Comparison of ENCODE assay signal across 23 cellular contexts in the genomic region with DNA sequence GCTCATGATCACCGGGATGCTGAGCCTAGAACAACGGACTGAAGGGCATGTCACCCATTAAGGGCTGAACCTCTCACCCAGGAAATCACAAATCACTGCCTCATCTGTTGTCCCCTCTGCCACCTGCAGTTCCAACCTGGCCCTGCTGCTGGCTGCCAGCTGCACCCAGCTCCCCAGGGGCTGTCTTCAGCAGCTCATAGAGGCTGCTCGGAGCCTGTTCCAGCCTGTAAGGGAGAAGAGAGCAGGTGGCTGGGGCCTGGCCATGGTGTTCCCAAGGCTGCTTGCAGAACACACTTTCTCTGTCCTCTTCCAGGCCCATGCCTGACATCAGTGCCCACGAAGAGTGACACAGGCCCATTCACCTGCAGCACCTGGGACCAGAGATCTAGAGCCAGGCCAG. TPM values are rescaled to one million over a fixed set of nuclear protein-coding genes. Genes with fewer than 3 reads are reported as not detected.
DNase-seq lines count a peak whose midpoint lies in the region; ATAC-seq and TF ChIP-seq lines count a peak whose summit lies in the region.
"Had no signal": no experiment of that assay in that cellular context is flagged by ENCODE, and none has a peak within 500 bp of the region (broad histone marks: within the 10 kb centered on the region; RNA-seq: fewer than 3 reads in every experiment).

No MANE protein-coding gene starts in this region.

- no peaks in the 10 kb centered on the region for H3K36me3 Mint-ChIP-seq in endodermal cell (ENCODE audit: low read depth)
- H3K36me3 Mint-ChIP-seq: CD4-positive, CD25-positive, alpha-beta regulatory T cell; memory B cell had no signal

- WGBS in endodermal cell (ENCODE audit: insufficient coverage in 1 of 2, insufficient read length in 1 of 2), 2 experiments, result 80 to 94% methylated on average over 3 to 4 of the region's 4 CpGs

- peak; percentile 86 for DNase-seq in D341Med (ENCODE audit: low spot score)
- DNase-seq in NCI-H1105 (lab: John Stamatoyannopoulos, UW), result peak; percentile 43
- DNase-seq in NCI-H510A treated with DMSO at 0.1 percent for 48 hours (lab: John Stamatoyannopoulos, UW), result peak; percentile 51
- no peak for DNase-seq in endodermal cell
- DNase-seq in OCI-M1 (lab: John Stamatoyannopoulos, UW), result no peak
- no peak for DNase-seq in HEK293T (ENCODE audit: extremely low spot score)
- no peak for DNase-seq in H4 (ENCODE audit: low spot score)
- DNase-seq: activated naive CD4-positive, alpha-beta T cell treated with anti-CD3 and anti-CD28 coated beads for 36 hours; activated T-cell treated with anti-CD3 and anti-CD28 coated beads, Interleukin-2, amount 50 U/mL, for 72 hours; anterior cingulate cortex; head of caudate nucleus; NCI-H526 treated with DMSO at 0.1 percent for 48 hours; PC-3; SIG-M5; stimulated activated CD4-positive, alpha-beta T cell treated with anti-CD3 and anti-CD28 coated beads, Interleukin-2, amount 100 ng/mL, for 48 hours; stimulated activated naive CD4-positive, alpha-beta T cell treated with Interleukin-2 at 50 U/mL for 16 hours; T-helper 1 cell had no signal

- H3K27me3 Mint-ChIP-seq in endodermal cell (ENCODE audit: insufficient read depth), result peaks cover 2% of the 10 kb centered on the region
- H3K27me3 Mint-ChIP-seq: dendritic cell treated with granulocyte-macrophage colony-stimulating factor and Interleukin-4, amounts not matched to agents 40 ng/mL and 50 ng/mL, for 4 days had no signal

- CTCF ChIA-PET in HEK293T (lab: Yijun Ruan, JAX), result no interaction called here

- POLR2A ChIA-PET in HEK293T (lab: Yijun Ruan, JAX), result no interaction called here

- H3K27me3 ChIP-seq in endodermal cell (ENCODE audit: control insufficient read depth, insufficient read depth, low read length, poor library complexity, severe bottlenecking), result no peaks in the 10 kb centered on the region

- no peaks in the 10 kb centered on the region for H3K36me3 ChIP-seq in endodermal cell (ENCODE audit: control insufficient read depth, insufficient read depth, low read length)

- no peaks in the 10 kb centered on the region for H3K9me3 Mint-ChIP-seq in endodermal cell
- H3K9me3 Mint-ChIP-seq: activated naive CD4-positive, alpha-beta T cell treated with anti-CD3 and anti-CD28 coated beads for 36 hours; activated T-cell treated with anti-CD3 and anti-CD28 coated beads, Interleukin-2, amount 50 U/mL, for 72 hours; dendritic cell treated with granulocyte-macrophage colony-stimulating factor and Interleukin-4, amounts not matched to agents 40 ng/mL and 50 ng/mL, for 4 days; GM23338; memory B cell had no signal

- no peaks in the 10 kb centered on the region for H3K4me1 Mint-ChIP-seq in endodermal cell

- ATAC-seq in HG03378 (IDR thresholded peaks at IDR 0.05; ENCODE audit: unreplicated experiment), result no peak
- ATAC-seq: activated T-cell treated with anti-CD3 and anti-CD28 coated beads, Interleukin-2, amount 50 U/mL, for 72 hours; GM23338; PC-3 had no signal

- no peak overlapping the region for H3K4me3 ChIP-seq in endodermal cell (ENCODE audit: low read length)
- H3K4me3 ChIP-seq: GM23338, smooth muscle cell had no signal

- H3K4me1 ChIP-seq in endodermal cell (ENCODE audit: control insufficient read depth, insufficient read depth, low read length), result no peaks in the 10 kb centered on the region

- H3K4me3 Mint-ChIP-seq in endodermal cell, result no peak overlapping the region
- H3K4me3 Mint-ChIP-seq: activated naive CD4-positive, alpha-beta T cell treated with anti-CD3 and anti-CD28 coated beads for 36 hours; activated T-cell treated with anti-CD3 and anti-CD28 coated beads, Interleukin-2, amount 50 U/mL, for 72 hours; CD4-positive, CD25-positive, alpha-beta regulatory T cell; dendritic cell treated with granulocyte-macrophage colony-stimulating factor and Interleukin-4, amounts not matched to agents 40 ng/mL and 50 ng/mL, for 4 days; GM23338; memory B cell had no signal

- no peak overlapping the region for H3K9ac ChIP-seq in endodermal cell (ENCODE audit: extremely low read depth, low read length, poor library complexity, severe bottlenecking)

- peak overlapping the region; percentile 71 for H3K27ac ChIP-seq in endodermal cell (ENCODE audit: low read depth, low read length)

- no peaks in the 10 kb centered on the region for H3K9me3 ChIP-seq in endodermal cell (ENCODE audit: control insufficient read depth, low read length)

- TF ChIP-seq CTCF in endodermal cell (conservative IDR thresholded peaks at IDR 0.05), result no peak

- no peak overlapping the region for H3K27ac Mint-ChIP-seq in endodermal cell
- H3K27ac Mint-ChIP-seq: activated naive CD4-positive, alpha-beta T cell treated with anti-CD3 and anti-CD28 coated beads for 36 hours; activated T-cell treated with anti-CD3 and anti-CD28 coated beads, Interleukin-2, amount 50 U/mL, for 72 hours; CD4-positive, CD25-positive, alpha-beta regulatory T cell; dendritic cell treated with granulocyte-macrophage colony-stimulating factor and Interleukin-4, amounts not matched to agents 40 ng/mL and 50 ng/mL, for 4 days; GM23338; memory B cell had no signal

TF ChIP-seq in HEK293T, 16 proteins besides CTCF, POLR2A, EP300 and RAD21:
- no peak for TF ChIP-seq BHLHE40 (IDR thresholded peaks at IDR 0.05; ENCODE audit: borderline replicate concordance)
- no peak for TF ChIP-seq SP1 (IDR thresholded peaks at IDR 0.05)
- no peak for TF ChIP-seq L3MBTL2 (conservative IDR thresholded peaks at IDR 0.05)
- no peak for TF ChIP-seq FOXM1 (IDR thresholded peaks at IDR 0.05; ENCODE audit: borderline replicate concordance)
- no peak for TF ChIP-seq NFRKB (IDR thresholded peaks at IDR 0.05)
- no peak for TF ChIP-seq HDGF (IDR thresholded peaks at IDR 0.05; ENCODE audit: borderline replicate concordance)
- TF ChIP-seq, protein P1, sequence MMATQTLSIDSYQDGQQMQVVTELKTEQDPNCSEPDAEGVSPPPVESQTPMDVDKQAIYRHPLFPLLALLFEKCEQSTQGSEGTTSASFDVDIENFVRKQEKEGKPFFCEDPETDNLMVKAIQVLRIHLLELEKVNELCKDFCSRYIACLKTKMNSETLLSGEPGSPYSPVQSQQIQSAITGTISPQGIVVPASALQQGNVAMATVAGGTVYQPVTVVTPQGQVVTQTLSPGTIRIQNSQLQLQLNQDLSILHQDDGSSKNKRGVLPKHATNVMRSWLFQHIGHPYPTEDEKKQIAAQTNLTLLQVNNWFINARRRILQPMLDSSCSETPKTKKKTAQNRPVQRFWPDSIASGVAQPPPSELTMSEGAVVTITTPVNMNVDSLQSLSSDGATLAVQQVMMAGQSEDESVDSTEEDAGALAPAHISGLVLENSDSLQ (IDR thresholded peaks at IDR 0.05), result no peak
- no peak for TF ChIP-seq ZNF384 (IDR thresholded peaks at IDR 0.05)
- no peak for TF ChIP-seq LEF1 (IDR thresholded peaks at IDR 0.05; ENCODE audit: borderline replicate concordance)
- no peak for TF ChIP-seq SUZ12 (IDR thresholded peaks at IDR 0.05)
- no peak for TF ChIP-seq FOXA1 (IDR thresholded peaks at IDR 0.05)
- no peak for TF ChIP-seq ARNT (IDR thresholded peaks at IDR 0.05)
- TF ChIP-seq CTBP1 (IDR thresholded peaks at IDR 0.05; ENCODE audit: borderline replicate concordance), result no peak
- TF ChIP-seq FOXK2 (IDR thresholded peaks at IDR 0.05), result no peak
- no peak for TF ChIP-seq TARDBP (IDR thresholded peaks at IDR 0.05)
- no peak for TF ChIP-seq ELF4 (IDR thresholded peaks at IDR 0.05)

RNA-seq across cellular contexts. Expression of a gene that starts 44.4 kb away (rescaled TPM):
- total RNA-seq in endodermal cell, result 10 to 100 TPM in 1 of 2 donors, 1 to 10 TPM in 1; 9.6 to 11.6 TPM
- 31.3 TPM for polyA plus RNA-seq in endodermal cell (2013, experiment 1 of 2)
- polyA plus RNA-seq in endodermal cell (2013, experiment 2 of 2), result 26.0 TPM
- total RNA-seq in H4 (2014; rRNA removed; shearing (Covaris generic)), result 0.27 and 0.31 TPM in 2 replicates
- total RNA-seq: smooth muscle cell had no signal

Comparison
In these comparisons a context has a peak if more than half of its experiments do, and no peak if none do; other contexts are left out.
1. DNase-seq: peak in D341Med (single experiment), NCI-H1105 (single experiment) and NCI-H510A treated with DMSO at 0.1 percent for 48 hours (single experiment); none in endodermal cell (single experiment), OCI-M1 (single experiment), HEK293T (single experiment) and H4 (single experiment).